In the genomic region with DNA sequence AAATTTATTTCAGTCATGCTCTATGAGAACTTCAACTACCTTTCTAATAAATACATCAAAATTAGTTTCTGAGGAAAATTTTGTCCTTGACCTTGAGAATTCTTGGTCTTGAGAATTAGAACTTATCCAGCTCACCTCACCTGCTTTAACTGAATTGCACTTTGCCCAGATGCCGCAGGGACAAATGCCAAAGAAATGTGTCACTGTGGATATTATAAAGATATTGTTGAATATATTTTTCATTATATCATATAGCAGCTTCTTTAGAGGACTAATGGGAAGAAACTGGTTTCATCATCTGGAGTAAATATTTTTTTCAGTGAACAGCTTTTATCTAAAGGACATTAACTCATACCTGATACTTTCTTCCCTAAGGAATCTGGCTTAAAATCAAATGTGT, we compare ENCODE assay signal across 23 cellular contexts. TPM values are rescaled to one million over a fixed set of nuclear protein-coding genes. Genes with fewer than 3 reads are reported as not detected.
DNase-seq lines count a peak whose midpoint lies in the region; ATAC-seq, FAIRE-seq and TF ChIP-seq lines count a peak whose summit lies in the region.
"Had no signal": no experiment of that assay in that cellular context is flagged by ENCODE, and none has a peak within 500 bp of the region (broad histone marks: within the 10 kb centered on the region; RNA-seq: fewer than 3 reads in every experiment).

No MANE protein-coding gene starts in this region.

- TF ChIP-seq POLR2A in A549 (IDR thresholded peaks at IDR 0.05; ENCODE audit: low read length) (no peak), esophagus muscularis mucosa (IDR thresholded peaks at IDR 0.05; ENCODE audit: low read depth) (no peak)

- peaks cover 28% of the 10 kb centered on the region for H3K27me3 Mint-ChIP-seq in activated T-cell treated with anti-CD3 and anti-CD28 coated beads, Interleukin-2, amount 50 U/mL, for 72 hours (ENCODE audit: low read depth)

- no peaks in the 10 kb centered on the region for H3K9me2 ChIP-seq in PC-3 (replicated peaks; ENCODE audit: low read length)

- H3K79me2 ChIP-seq in PC-3 (ENCODE audit: low read length) = peaks cover 36% of the 10 kb centered on the region

- H3K4me3 Mint-ChIP-seq in activated T-cell treated with anti-CD3 and anti-CD28 coated beads, Interleukin-2, amount 50 U/mL, for 72 hours = no peak overlapping the region
- H3K4me3 Mint-ChIP-seq: CD4-positive, CD25-positive, alpha-beta regulatory T cell; HFFc6 had no signal

- ATAC-seq in A549 = no peak
- ATAC-seq in PC-3 = peak; percentile 53
- ATAC-seq in mucosa of descending colon = peak; percentile 34
- ATAC-seq in activated T-cell treated with anti-CD3 and anti-CD28 coated beads, Interleukin-2, amount 50 U/mL, for 72 hours (replicated peaks in 1 of 2) = no peak

- DNase-seq in A549 (ENCODE audit: low read depth in 1 of 2, low spot score in 1 of 2) (peak in 1 of 2 experiments; percentile 35), PC-3 (peak; percentile 71), bronchial epithelial cell (ENCODE audit: low read depth) (peak; percentile 18), mucosa of descending colon (peak in 1 of 3 donors; percentile 61), NCI-H510A (lab: John Stamatoyannopoulos, UW) (no peak), esophagus muscularis mucosa (ENCODE audit: extremely low spot score) (no peak), DMS53 treated with DMSO at 0.1 percent for 48 hours (lab: John Stamatoyannopoulos, UW; ENCODE audit: unreplicated experiment) (no peak)
- DNase-seq in activated T-cell treated with anti-CD3 and anti-CD28 coated beads, Interleukin-2, amount 50 U/mL, for 72 hours = no peak
- DNase-seq: CD4-positive, CD25-positive, alpha-beta regulatory T cell; DMS53; GOT3; HFFc6; Karpas-422; NCI-H1694; NCI-H2029 treated with DMSO at 0.1 percent for 48 hours; NCI-H446 treated with DMSO at 0.1 percent for 48 hours; NCI-H69; SIG-M5; SW 1271 had no signal

- H3K4me1 Mint-ChIP-seq in activated T-cell treated with anti-CD3 and anti-CD28 coated beads, Interleukin-2, amount 50 U/mL, for 72 hours (ENCODE audit: low read depth) = peaks cover 25% of the 10 kb centered on the region

- TF ChIP-seq RAD21 in A549 (conservative IDR thresholded peaks at IDR 0.05 in 1 of 2, IDR thresholded peaks at IDR 0.05 in 1 of 2) = no peak

- H3K4me3 ChIP-seq in A549 = peak overlapping the region; percentile 10; the same call in 2 of the 3 replicates
- H3K4me3 ChIP-seq in PC-3 (ENCODE audit: low read length) = no peak overlapping the region
- no peak overlapping the region for H3K4me3 ChIP-seq in bronchial epithelial cell (ENCODE audit: low read depth, low read length)
- H3K4me3 ChIP-seq in mucosa of descending colon = no peak overlapping the region
- H3K4me3 ChIP-seq in esophagus muscularis mucosa = no peak overlapping the region
- H3K4me3 ChIP-seq: BLaER1, HAP-1, Peyer's patch, SK-N-MC had no signal

- peaks cover 67% of the 10 kb centered on the region for H3K4me1 ChIP-seq in A549
- peaks cover 22% of the 10 kb centered on the region for H3K4me1 ChIP-seq in PC-3 (ENCODE audit: insufficient read depth, low read length)
- H3K4me1 ChIP-seq in mucosa of descending colon (ENCODE audit: low read depth) = peaks cover 13% of the 10 kb centered on the region
- peaks cover 8 to 32% (median 17%) of the 10 kb centered on the region in 4 donors for H3K4me1 ChIP-seq in esophagus muscularis mucosa
- H3K4me1 ChIP-seq: Peyer's patch had no signal

- TF ChIP-seq CTCF in A549 (IDR thresholded peaks at IDR 0.05) (no peak), PC-3 (conservative IDR thresholded peaks at IDR 0.05; ENCODE audit: low read depth, low read length) (no peak), bronchial epithelial cell (IDR thresholded peaks at IDR 0.05; ENCODE audit: insufficient read depth, low read length, severe bottlenecking) (no peak), mucosa of descending colon (IDR thresholded peaks at IDR 0.05) (no peak), esophagus muscularis mucosa (IDR thresholded peaks at IDR 0.05) (no peak)

- no peaks in the 10 kb centered on the region for H3F3A ChIP-seq in PC-3 (ENCODE audit: low read length, unreplicated experiment)

- no peak overlapping the region for H2AFZ ChIP-seq in PC-3 (ENCODE audit: low read length)

- H3K4me2 ChIP-seq in A549 = peak overlapping the region; percentile 92
- H3K4me2 ChIP-seq in PC-3 (ENCODE audit: low read length) = no peak overlapping the region
- H3K4me2 ChIP-seq: BLaER1 had no signal

- BruUV-seq in PC-3 (replicated peaks; lab: Mats Ljungman, UMichigan) = no TSS peak

- peaks cover 0 to under 1% of the 10 kb centered on the region in 2 donors for H3K9me3 Mint-ChIP-seq in activated T-cell treated with anti-CD3 and anti-CD28 coated beads, Interleukin-2, amount 50 U/mL, for 72 hours
- H3K9me3 Mint-ChIP-seq: CD4-positive, CD25-positive, alpha-beta regulatory T cell; HFFc6 had no signal

- no peak overlapping the region for H3K27ac Mint-ChIP-seq in activated T-cell treated with anti-CD3 and anti-CD28 coated beads, Interleukin-2, amount 50 U/mL, for 72 hours
- H3K27ac Mint-ChIP-seq: CD4-positive, CD25-positive, alpha-beta regulatory T cell; HFFc6 had no signal

- CTCF ChIA-PET in A549 (lab: Yijun Ruan, JAX) = interaction anchor here (1.1 kb wide), 1 partner anchor 10 kb away, joined by 3 read pairs; no protein-coding TSS in a partner anchor
- CTCF ChIA-PET in PC-3 (lab: Charles Lee) = no interaction called here

- intact Hi-C loops in PC-3 (cut with micrococcal nuclease) (no loop called here), mucosa of descending colon (cut with DNase I, micrococcal nuclease) (no loop called here), esophagus muscularis mucosa (cut with DNase I) (no loop called here)

- H3K36me3 ChIP-seq in PC-3 (ENCODE audit: low read depth, low read length) (no peaks in the 10 kb centered on the region), bronchial epithelial cell (ENCODE audit: control insufficient read depth, insufficient read depth, low read length) (no peaks in the 10 kb centered on the region), mucosa of descending colon (ENCODE audit: low read depth) (no peaks in the 10 kb centered on the region), esophagus muscularis mucosa (no peaks in the 10 kb centered on the region)
- H3K36me3 ChIP-seq: Peyer's patch had no signal

- TF ChIP-seq EP300 in A549 (IDR thresholded peaks at IDR 0.05) (no peak), esophagus muscularis mucosa (IDR thresholded peaks at IDR 0.05) (no peak)

- no peaks in the 10 kb centered on the region for H4K20me1 ChIP-seq in PC-3 (ENCODE audit: low read length)

- no peak for FAIRE-seq in A549 (lab: Jason Lieb, UNC)
- no peak for FAIRE-seq in bronchial epithelial cell (lab: Jason Lieb, UNC)

- peak overlapping the region; percentile 64 to 98; a peak in 5 of 6 replicates for H3K27ac ChIP-seq in A549
- no peak overlapping the region for H3K27ac ChIP-seq in PC-3 (ENCODE audit: low read length)
- H3K27ac ChIP-seq in esophagus muscularis mucosa (replicated peaks in 1 of 4) = no peak overlapping the region
- H3K27ac ChIP-seq: BLaER1, Peyer's patch had no signal

- H3K27me3 ChIP-seq in PC-3 (ENCODE audit: low read length) = no peaks in the 10 kb centered on the region
- no peaks in the 10 kb centered on the region for H3K27me3 ChIP-seq in bronchial epithelial cell (ENCODE audit: control insufficient read depth, insufficient read depth, low read length)
- no peaks in the 10 kb centered on the region for H3K27me3 ChIP-seq in esophagus muscularis mucosa
- H3K27me3 ChIP-seq: BLaER1, Peyer's patch had no signal

- no peaks in the 10 kb centered on the region for H3K36me3 Mint-ChIP-seq in activated T-cell treated with anti-CD3 and anti-CD28 coated beads, Interleukin-2, amount 50 U/mL, for 72 hours (ENCODE audit: insufficient read depth in 2 of 2)
- H3K36me3 Mint-ChIP-seq: CD4-positive, CD25-positive, alpha-beta regulatory T cell had no signal

- WGBS in A549 (ENCODE audit: missing lambda C conversion rate) = 9% methylated on average over 1 of the region's 1 CpG
- WGBS in esophagus muscularis mucosa = 91% methylated on average over 1 of the region's 1 CpG

- H3K9me3 ChIP-seq in A549 = no peaks in the 10 kb centered on the region
- no peaks in the 10 kb centered on the region for H3K9me3 ChIP-seq in PC-3 (ENCODE audit: low read length)
- H3K9me3 ChIP-seq in mucosa of descending colon = no peaks in the 10 kb centered on the region
- H3K9me3 ChIP-seq in esophagus muscularis mucosa = no peaks in the 10 kb centered on the region
- H3K9me3 ChIP-seq: BLaER1, HAP-1, Peyer's patch had no signal

- no peak overlapping the region for H3K9ac ChIP-seq in PC-3 (ENCODE audit: low read length)
- H3K9ac ChIP-seq: BLaER1 had no signal

- POLR2A ChIA-PET in A549 (lab: Yijun Ruan, JAX) = interaction anchor here (0.7 kb wide), 1 partner anchor 54 kb away, joined by 3 read pairs; the partner anchor contains the start of gene LRP6
- POLR2A ChIA-PET in PC-3 (lab: Charles Lee; ENCODE audit: unreplicated experiment) = no interaction called here

TF ChIP-seq in A549, 52 proteins besides CTCF, POLR2A, EP300 and RAD21 (continues in another document):
- TF ChIP-seq NFE2L2 (conservative IDR thresholded peaks at IDR 0.05; ENCODE audit: low read length) = no peak
- peak; percentile 25; the same call in 1 of the 2 replicates for TF ChIP-seq ESRRA (IDR thresholded peaks at IDR 0.05; ENCODE audit: borderline replicate concordance, low read length)
- TF ChIP-seq NR3C1 (IDR thresholded peaks at IDR 0.05) = no peak
- no peak for TF ChIP-seq FOSL2 (IDR thresholded peaks at IDR 0.05)
- peak; percentile 13; the same call in 1 of the 2 replicates for TF ChIP-seq FOSL2 (CRISPR knock-in tag; IDR thresholded peaks at IDR 0.05)
- no peak for TF ChIP-seq PHF8 (IDR thresholded peaks at IDR 0.05; ENCODE audit: borderline replicate concordance, low read depth)
- TF ChIP-seq CEBPB (IDR thresholded peaks at IDR 0.05) = 0 out of 4 replicates have a peak, but pooled peaks of 1 of the 2 experiments have one; percentile 17
- no peak for TF ChIP-seq EHF (CRISPR knock-in tag; IDR thresholded peaks at IDR 0.05)
- no peak for TF ChIP-seq HOXB5 (CRISPR knock-in tag; IDR thresholded peaks at IDR 0.05)
- TF ChIP-seq SREBF2 (IDR thresholded peaks at IDR 0.05) = no peak
- no peak for TF ChIP-seq TP53 (CRISPR knock-in tag; IDR thresholded peaks at IDR 0.05)
- no peak for TF ChIP-seq POLR2AphosphoS2 (conservative IDR thresholded peaks at IDR 0.05; ENCODE audit: low read length)
- no peak for TF ChIP-seq JUN (IDR thresholded peaks at IDR 0.05)

RNA-seq across cellular contexts. Expression of gene LRP6, which starts 54.1 kb away (rescaled TPM):
- polyA plus RNA-seq in A549 (2011; rRNA removed) (50.3 and 63.0 TPM in 2 replicates), A549 (2017; fragmentation: RNase III; extraction: RNeasy Plus Mini Kit Qiagen cat#74134 plus additional on column Dnase treatment) (23.3 to 26.6 TPM (median 26.6 TPM) in 3 replicates)
- 30.3 and 36.7 TPM in 2 replicates for polyA plus RNA-seq in A549 (2012; cell fraction: cytosol; rRNA removed)
- 38.3 and 49.0 TPM in 2 replicates for polyA plus RNA-seq in A549 (2012; cell fraction: nucleus; rRNA removed)
- 369 and 423 TPM in 2 replicates for polyA minus RNA-seq in A549 (2011; rRNA and poly(A)+ RNA removed)
- total RNA-seq in PC-3 (2014; rRNA removed) (15.5 and 17.3 TPM in 2 replicates), bronchial epithelial cell (17.6 and 23.0 TPM in 2 replicates), mucosa of descending colon (10 to 100 TPM; 32.2 to 57.2 (median 37.2) TPM), esophagus muscularis mucosa (10 to 100 TPM; 26.2 to 61.1 (median 34.8) TPM)
- total RNA-seq in activated T-cell treated with anti-CD3 and anti-CD28 coated beads, Interleukin-2, amount 50 U/mL, for 72 hours = 1 to 10 TPM; 2.6 to 3.7 TPM

Comparison
In these comparisons a context has a peak if more than half of its experiments do, and no peak if none do; other contexts are left out.
1. ATAC-seq: peak in PC-3 (single experiment) and mucosa of descending colon (single experiment); none in A549 (0 of 2) and activated T-cell treated with anti-CD3 and anti-CD28 coated beads, Interleukin-2, amount 50 U/mL, for 72 hours (0 of 2).
2. DNase-seq: peak in PC-3 (single experiment) and bronchial epithelial cell (single experiment); none in activated T-cell treated with anti-CD3 and anti-CD28 coated beads, Interleukin-2, amount 50 U/mL, for 72 hours (0 of 2), NCI-H510A (single experiment), esophagus muscularis mucosa (single experiment) and DMS53 treated with DMSO at 0.1 percent for 48 hours (single experiment).
3. H3K27ac ChIP-seq: peak in A549 (2 of 2); none in PC-3 (single experiment) and esophagus muscularis mucosa (0 of 4).